ENCODE assay signal across 8 cellular contexts in genomic region chr6:156963712-156964700, GRCh38.
A peak's percentile ranks its signal among the peaks of the same experiment; 100 is the strongest.
DNase-seq lines count a peak whose midpoint lies in the region; ATAC-seq lines count a peak whose summit lies in the region.

No MANE protein-coding gene starts in this region.

- DNase-seq in AG20443 (ENCODE audit: low spot score) (peak; percentile 35), hepatic stellate cell (ENCODE audit: low spot score) (peak; percentile 50), SHP77 (lab: John Stamatoyannopoulos, UW) (no peak), NCI-H2196 treated with DMSO at 0.1 percent for 48 hours (lab: John Stamatoyannopoulos, UW; ENCODE audit: unreplicated experiment) (no peak), retina (no peak)
- peak; percentile 43 for DNase-seq in activated T-cell treated with anti-CD3 and anti-CD28 coated beads, Interleukin-2, amount 50 U/mL, for 24 hours
- peak in 1 of 2 donors; percentile 66 for DNase-seq in stimulated activated effector memory CD8-positive, alpha-beta T cell treated with anti-CD3 and anti-CD28 coated beads, Interleukin-12 subunit alpha, Interleukin-12 subunit beta, amount 100 ng/mL, for 72 hours (ENCODE audit: low spot score in 2 of 2)

- H3K27me3 Mint-ChIP-seq in activated T-cell treated with anti-CD3 and anti-CD28 coated beads, Interleukin-2, amount 50 U/mL, for 24 hours = no peaks in the 10 kb centered on the region

- H3K36me3 Mint-ChIP-seq in activated T-cell treated with anti-CD3 and anti-CD28 coated beads, Interleukin-2, amount 50 U/mL, for 24 hours (ENCODE audit: low read depth) = peaks cover 5% of the 10 kb centered on the region
- H3K36me3 Mint-ChIP-seq in stimulated activated effector memory CD8-positive, alpha-beta T cell treated with anti-CD3 and anti-CD28 coated beads, Interleukin-12 subunit alpha, Interleukin-12 subunit beta, amount 100 ng/mL, for 72 hours = no peaks in the 10 kb centered on the region

- peak; percentile 82 for ATAC-seq in HG02610 (IDR thresholded peaks at IDR 0.05; ENCODE audit: unreplicated experiment)
- peak; percentile 100 for ATAC-seq in stimulated activated effector memory CD8-positive, alpha-beta T cell treated with anti-CD3 and anti-CD28 coated beads, Interleukin-12 subunit alpha, Interleukin-12 subunit beta, amount 100 ng/mL, for 72 hours

- H3K27ac Mint-ChIP-seq in activated T-cell treated with anti-CD3 and anti-CD28 coated beads, Interleukin-2, amount 50 U/mL, for 24 hours = peak overlapping the region; percentile 44
- peak overlapping the region; percentile 43 for H3K27ac Mint-ChIP-seq in stimulated activated effector memory CD8-positive, alpha-beta T cell treated with anti-CD3 and anti-CD28 coated beads, Interleukin-12 subunit alpha, Interleukin-12 subunit beta, amount 100 ng/mL, for 72 hours

- H3K4me3 Mint-ChIP-seq in activated T-cell treated with anti-CD3 and anti-CD28 coated beads, Interleukin-2, amount 50 U/mL, for 24 hours = no peak overlapping the region
- H3K4me3 Mint-ChIP-seq in stimulated activated effector memory CD8-positive, alpha-beta T cell treated with anti-CD3 and anti-CD28 coated beads, Interleukin-12 subunit alpha, Interleukin-12 subunit beta, amount 100 ng/mL, for 72 hours = peak overlapping the region; percentile 24

- H3K9me3 Mint-ChIP-seq in activated T-cell treated with anti-CD3 and anti-CD28 coated beads, Interleukin-2, amount 50 U/mL, for 24 hours = no peaks in the 10 kb centered on the region
- H3K9me3 Mint-ChIP-seq in stimulated activated effector memory CD8-positive, alpha-beta T cell treated with anti-CD3 and anti-CD28 coated beads, Interleukin-12 subunit alpha, Interleukin-12 subunit beta, amount 100 ng/mL, for 72 hours = no peaks in the 10 kb centered on the region

- peaks cover 68% of the 10 kb centered on the region for H3K4me1 Mint-ChIP-seq in activated T-cell treated with anti-CD3 and anti-CD28 coated beads, Interleukin-2, amount 50 U/mL, for 24 hours (ENCODE audit: low read depth)
- peaks cover 52% of the 10 kb centered on the region for H3K4me1 Mint-ChIP-seq in stimulated activated effector memory CD8-positive, alpha-beta T cell treated with anti-CD3 and anti-CD28 coated beads, Interleukin-12 subunit alpha, Interleukin-12 subunit beta, amount 100 ng/mL, for 72 hours

Comparison
In these comparisons a context has a peak if more than half of its experiments do, and no peak if none do; other contexts are left out.
1. DNase-seq: peak in AG20443 (single experiment), activated T-cell treated with anti-CD3 and anti-CD28 coated beads, Interleukin-2, amount 50 U/mL, for 24 hours (single experiment) and hepatic stellate cell (single experiment); none in SHP77 (0 of 2), NCI-H2196 treated with DMSO at 0.1 percent for 48 hours (single experiment) and retina (single experiment).